Comparison of ENCODE assay signal across 24 cellular contexts in the genomic region with DNA sequence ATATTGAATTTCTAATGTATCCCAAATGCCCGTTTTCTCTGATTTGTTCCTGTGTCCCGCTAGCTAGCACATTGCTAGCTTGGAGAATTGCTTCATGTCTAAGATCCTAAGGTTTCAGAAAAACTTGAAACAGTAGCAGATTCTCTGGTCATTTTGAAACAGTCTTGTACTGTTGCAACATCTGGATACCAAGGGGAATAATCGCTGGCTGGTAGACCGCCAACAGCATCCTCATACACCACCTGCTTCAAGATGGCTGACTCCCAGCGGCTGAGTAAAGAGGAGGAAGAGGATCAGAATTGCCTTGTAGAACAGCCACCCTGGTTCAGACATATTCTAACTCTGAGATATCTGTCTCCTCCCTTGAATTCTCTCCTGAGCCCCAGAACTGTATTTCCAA.
DNase-seq lines count a peak whose midpoint lies in the region; ATAC-seq and TF ChIP-seq lines count a peak whose summit lies in the region.
"Had no signal": no experiment of that assay in that cellular context is flagged by ENCODE, and none has a peak within 500 bp of the region (broad histone marks: within the 10 kb centered on the region; RNA-seq: fewer than 3 reads in every experiment).

No MANE protein-coding gene starts in this region.

- no peak for ATAC-seq in esophagus mucosa
- ATAC-seq: GM12878, left lung, Right ventricle myocardium inferior had no signal

- DNase-seq in GM03348 (ENCODE audit: low spot score) (peak; percentile 31), amniotic epithelial cell (ENCODE audit: low read depth) (peak; percentile 5), fibroblast of villous mesenchyme (ENCODE audit: low read depth) (peak; percentile 21), skeletal muscle cell (ENCODE audit: low read depth) (peak; percentile 30), ureter (ENCODE audit: low spot score) (no peak)
- no peak for DNase-seq in stimulated activated CD8-positive, alpha-beta memory T cell treated with anti-CD3 and anti-CD28 coated beads, Interleukin-4, amount 100 ng/mL, for 48 hours
- DNase-seq: activated CD4-positive, alpha-beta T cell treated with anti-CD3 and anti-CD28 coated beads, Interleukin-2, amount 50 U/mL, for 4 hours; activated T-cell treated with anti-CD3 and anti-CD28 coated beads, Interleukin-2, amount 50 U/mL, for 48 hours; CD4-positive, CD25-positive, alpha-beta regulatory T cell; H9; islet precursor cell; left lung; NCI-H1417 treated with DMSO at 0.1 percent for 48 hours; NCI-H2029 treated with DMSO at 0.1 percent for 48 hours; NCI-H526 treated with DMSO at 0.1 percent for 48 hours; nephron progenitor cell; ovary; retina; SK-N-SH; spleen; thyroid gland had no signal

- TF ChIP-seq CTCF in fibroblast of villous mesenchyme (IDR thresholded peaks at IDR 0.05; ENCODE audit: insufficient read depth, low read depth, low read length), result no peak

- H3K4me3 ChIP-seq in fibroblast of villous mesenchyme (ENCODE audit: low read depth, low read length) (no peak overlapping the region), skeletal muscle cell (ENCODE audit: low read depth, low read length) (no peak overlapping the region)
- H3K4me3 ChIP-seq: GM12878, left lung, ovary, spleen, thyroid gland had no signal

Comparison
In these comparisons a context has a peak if more than half of its experiments do, and no peak if none do; other contexts are left out.
1. DNase-seq: peak in GM03348 (single experiment), amniotic epithelial cell (single experiment), fibroblast of villous mesenchyme (single experiment) and skeletal muscle cell (single experiment); none in ureter (single experiment) and stimulated activated CD8-positive, alpha-beta memory T cell treated with anti-CD3 and anti-CD28 coated beads, Interleukin-4, amount 100 ng/mL, for 48 hours (single experiment).